1 cellular context compared by ENCODE assay signal in genomic region chr17:1779571-1780074, GRCh38.
TF ChIP-seq lines count a peak whose summit lies in the region.

No MANE protein-coding gene starts in this region.

TF ChIP-seq in GM12878, 131 proteins besides CTCF, POLR2A, EP300 and RAD21:
- TF ChIP-seq MXI1 (IDR thresholded peaks at IDR 0.05; ENCODE audit: low read depth, low read length) = no peak
- TF ChIP-seq SP1 (IDR thresholded peaks at IDR 0.05; ENCODE audit: low read depth, low read length) = no peak
- no peak for TF ChIP-seq RCOR1 (conservative IDR thresholded peaks at IDR 0.05; ENCODE audit: low read depth, low read length)
- no peak for TF ChIP-seq ZSCAN29 (IDR thresholded peaks at IDR 0.05)
- no peak for TF ChIP-seq NFYA (IDR thresholded peaks at IDR 0.05; ENCODE audit: borderline replicate concordance, low read depth, low read length)
- TF ChIP-seq KLF5 (IDR thresholded peaks at IDR 0.05; ENCODE audit: partially characterized antibody) = no peak
- no peak for TF ChIP-seq FOXM1 (IDR thresholded peaks at IDR 0.05; ENCODE audit: low read depth, low read length)
